Comparison of ENCODE assay signal across 1 cellular context in the genomic region with DNA sequence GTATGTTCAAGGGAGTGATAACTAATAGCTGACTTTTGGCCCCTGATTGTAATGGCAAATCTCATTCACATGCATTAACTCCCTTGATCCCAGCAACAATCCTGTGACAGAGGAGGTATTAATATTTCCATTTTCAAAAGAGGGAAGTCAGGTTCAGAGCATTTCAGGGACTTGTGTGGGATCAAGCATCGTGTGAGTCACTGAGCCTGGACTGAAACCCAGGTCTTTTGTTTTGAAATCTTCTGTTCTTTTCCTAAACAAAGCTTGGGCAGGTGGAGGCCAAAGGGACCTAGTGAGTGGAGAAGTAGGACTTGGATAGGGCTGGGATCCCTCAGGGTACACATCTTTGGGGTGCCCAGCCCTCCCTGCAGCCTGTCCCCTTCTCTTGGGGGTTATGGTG.
TF ChIP-seq lines count a peak whose summit lies in the region.

No MANE protein-coding gene starts in this region.

TF ChIP-seq in HCT116, 20 proteins besides CTCF, POLR2A, EP300 and RAD21:
- TF ChIP-seq CEBPB (IDR thresholded peaks at IDR 0.05; ENCODE audit: low read depth) (no peak), TCF7L2 (IDR thresholded peaks at IDR 0.05; ENCODE audit: borderline replicate concordance, extremely low read depth, insufficient read depth, insufficient read length) (no peak), JUND (IDR thresholded peaks at IDR 0.05) (no peak), MAX (IDR thresholded peaks at IDR 0.05) (no peak), POLR2AphosphoS5 (IDR thresholded peaks at IDR 0.05; ENCODE audit: low read depth, low read length) (no peak), FOSL1 (IDR thresholded peaks at IDR 0.05; ENCODE audit: low read depth) (no peak), SIN3A (IDR thresholded peaks at IDR 0.05; ENCODE audit: low read depth) (no peak), EZH2 (IDR thresholded peaks at IDR 0.05) (no peak), SRF (IDR thresholded peaks at IDR 0.05; ENCODE audit: low read depth) (no peak), EGR1 (IDR thresholded peaks at IDR 0.05; ENCODE audit: low read depth) (no peak), YY1 (IDR thresholded peaks at IDR 0.05; ENCODE audit: extremely low read depth, insufficient replicate concordance, low read depth, low read length) (no peak), ZFX (IDR thresholded peaks at IDR 0.05) (no peak)
- TF ChIP-seq, protein P1, sequence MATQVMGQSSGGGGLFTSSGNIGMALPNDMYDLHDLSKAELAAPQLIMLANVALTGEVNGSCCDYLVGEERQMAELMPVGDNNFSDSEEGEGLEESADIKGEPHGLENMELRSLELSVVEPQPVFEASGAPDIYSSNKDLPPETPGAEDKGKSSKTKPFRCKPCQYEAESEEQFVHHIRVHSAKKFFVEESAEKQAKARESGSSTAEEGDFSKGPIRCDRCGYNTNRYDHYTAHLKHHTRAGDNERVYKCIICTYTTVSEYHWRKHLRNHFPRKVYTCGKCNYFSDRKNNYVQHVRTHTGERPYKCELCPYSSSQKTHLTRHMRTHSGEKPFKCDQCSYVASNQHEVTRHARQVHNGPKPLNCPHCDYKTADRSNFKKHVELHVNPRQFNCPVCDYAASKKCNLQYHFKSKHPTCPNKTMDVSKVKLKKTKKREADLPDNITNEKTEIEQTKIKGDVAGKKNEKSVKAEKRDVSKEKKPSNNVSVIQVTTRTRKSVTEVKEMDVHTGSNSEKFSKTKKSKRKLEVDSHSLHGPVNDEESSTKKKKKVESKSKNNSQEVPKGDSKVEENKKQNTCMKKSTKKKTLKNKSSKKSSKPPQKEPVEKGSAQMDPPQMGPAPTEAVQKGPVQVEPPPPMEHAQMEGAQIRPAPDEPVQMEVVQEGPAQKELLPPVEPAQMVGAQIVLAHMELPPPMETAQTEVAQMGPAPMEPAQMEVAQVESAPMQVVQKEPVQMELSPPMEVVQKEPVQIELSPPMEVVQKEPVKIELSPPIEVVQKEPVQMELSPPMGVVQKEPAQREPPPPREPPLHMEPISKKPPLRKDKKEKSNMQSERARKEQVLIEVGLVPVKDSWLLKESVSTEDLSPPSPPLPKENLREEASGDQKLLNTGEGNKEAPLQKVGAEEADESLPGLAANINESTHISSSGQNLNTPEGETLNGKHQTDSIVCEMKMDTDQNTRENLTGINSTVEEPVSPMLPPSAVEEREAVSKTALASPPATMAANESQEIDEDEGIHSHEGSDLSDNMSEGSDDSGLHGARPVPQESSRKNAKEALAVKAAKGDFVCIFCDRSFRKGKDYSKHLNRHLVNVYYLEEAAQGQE (IDR thresholded peaks at IDR 0.05; ENCODE audit: low read depth), result no peak
